In genomic region chr14:87241018-87241779, GRCh38 we compare ENCODE assay signal across 17 cellular contexts.
"Had no signal": no experiment of that assay in that cellular context is flagged by ENCODE, and none has a peak within 500 bp of the region (broad histone marks: within the 10 kb centered on the region; RNA-seq: fewer than 3 reads in every experiment).

No MANE protein-coding gene starts in this region.

- H3K27ac ChIP-seq: ascending aorta, pancreas, skin epidermis, stomach, thoracic aorta, WERI-Rb-1 had no signal

- H3K27me3 Mint-ChIP-seq: activated CD8-positive, alpha-beta T cell treated with anti-CD3 and anti-CD28 coated beads for 36 hours; activated naive CD8-positive, alpha-beta T cell treated with anti-CD3 and anti-CD28 coated beads, Interleukin-2, amount 50 U/mL, for 24 hours; memory B cell had no signal

- DNase-seq: activated CD4-positive, alpha-beta T cell treated with anti-CD3 and anti-CD28 coated beads for 4 hours; activated CD8-positive, alpha-beta memory T cell treated with anti-CD3 and anti-CD28 coated beads, Interleukin-2, amount 50 U/mL, for 4 hours; activated CD8-positive, alpha-beta T cell treated with anti-CD3 and anti-CD28 coated beads for 36 hours; activated naive CD4-positive, alpha-beta T cell treated with Interleukin-2 at 50 U/mL for 16 hours; activated naive CD8-positive, alpha-beta T cell treated with anti-CD3 and anti-CD28 coated beads, Interleukin-2, amount 50 U/mL, for 24 hours; effector CD8-positive, alpha-beta T cell; pancreas; stomach; T-helper 9 cell; WERI-Rb-1 had no signal

- H3K27ac Mint-ChIP-seq: activated CD8-positive, alpha-beta T cell treated with anti-CD3 and anti-CD28 coated beads for 36 hours; activated naive CD8-positive, alpha-beta T cell treated with anti-CD3 and anti-CD28 coated beads, Interleukin-2, amount 50 U/mL, for 24 hours; memory B cell had no signal

- H3K4me3 ChIP-seq: ascending aorta, pancreas, skin epidermis, stomach, thoracic aorta had no signal

- H3K4me3 Mint-ChIP-seq: activated CD8-positive, alpha-beta T cell treated with anti-CD3 and anti-CD28 coated beads for 36 hours; activated naive CD8-positive, alpha-beta T cell treated with anti-CD3 and anti-CD28 coated beads, Interleukin-2, amount 50 U/mL, for 24 hours; memory B cell; neural crest cell had no signal

- H3K36me3 ChIP-seq: ascending aorta, pancreas, stomach, thoracic aorta, WERI-Rb-1 had no signal

- H3K27me3 ChIP-seq: ascending aorta, pancreas, stomach had no signal

- H3K4me1 ChIP-seq: ascending aorta, pancreas, stomach had no signal

- ATAC-seq: activated CD8-positive, alpha-beta T cell treated with anti-CD3 and anti-CD28 coated beads for 36 hours; activated naive CD8-positive, alpha-beta T cell treated with anti-CD3 and anti-CD28 coated beads, Interleukin-2, amount 50 U/mL, for 24 hours; pancreas had no signal

- FAIRE-seq: colon, islet of Langerhans had no signal

- H3K36me3 Mint-ChIP-seq: memory B cell had no signal

- H3K4me1 Mint-ChIP-seq: activated naive CD8-positive, alpha-beta T cell treated with anti-CD3 and anti-CD28 coated beads, Interleukin-2, amount 50 U/mL, for 24 hours; memory B cell had no signal

- H3K9me3 ChIP-seq: ascending aorta, pancreas, stomach, thoracic aorta had no signal

- H3K9me3 Mint-ChIP-seq: activated CD8-positive, alpha-beta T cell treated with anti-CD3 and anti-CD28 coated beads for 36 hours had no signal
